ENCODE assay signal across 9 cellular contexts in genomic region chr5:147391781-147392180, GRCh38.
DNase-seq lines count a peak whose midpoint lies in the region; ATAC-seq, FAIRE-seq and TF ChIP-seq lines count a peak whose summit lies in the region.
"Had no signal": no experiment of that assay in that cellular context is flagged by ENCODE, and none has a peak within 500 bp of the region (broad histone marks: within the 10 kb centered on the region; RNA-seq: fewer than 3 reads in every experiment).

No MANE protein-coding gene starts in this region.

- RAD21 ChIA-PET in GM12878 (lab: Charles Lee; ENCODE audit: unreplicated experiment), result interaction anchor here (0.9 to 1.2 kb wide), 2 partner anchors 22 to 167 kb away, joined by 3 read pairs; no protein-coding TSS in a partner anchor

- peaks cover 0 to 3% of the 10 kb centered on the region in 2 experiments; a peak in 3 of 4 replicates for H3K27me3 ChIP-seq in GM12878 (replicated peaks in 1 of 2; ENCODE audit: control insufficient read depth in 2 of 2, insufficient read depth in 2 of 2, low read length in 1 of 2)
- H3K27me3 ChIP-seq in kidney epithelial cell (ENCODE audit: control insufficient read depth, insufficient read depth, low read length), result no peaks in the 10 kb centered on the region

- POLR2A ChIA-PET in GM12878 (lab: Charles Lee), result interaction anchor here (0.8 kb wide), 1 partner anchor 71 kb away, joined by 3 read pairs; no protein-coding TSS in a partner anchor

- CTCF ChIA-PET in GM12878 (lab: Yijun Ruan, JAX), result interaction anchor here (0.8 to 4.9 kb wide), 11 partner anchors 11 to 203 kb away, joined by 3 to 34 read pairs (median 4); no protein-coding TSS in a partner anchor

- TF ChIP-seq POLR2A in GM12878 (IDR thresholded peaks at IDR 0.05; ENCODE audit: low read depth, low read length), result no peak

- no peaks in the 10 kb centered on the region for H3K36me3 ChIP-seq in GM12878 (ENCODE audit: control insufficient read depth in 2 of 2, insufficient read depth in 2 of 2, low read length in 1 of 2)
- H3K36me3 ChIP-seq in kidney epithelial cell (ENCODE audit: control insufficient read depth, insufficient read depth, low read length), result peaks cover 5% of the 10 kb centered on the region

- H2AFZ ChIP-seq in GM12878 (ENCODE audit: control insufficient read depth, low read depth, low read length), result no peak overlapping the region

- H3K4me3 ChIP-seq in HFF-Myc (replicated peaks; ENCODE audit: low read depth, low read length) (no peak overlapping the region), GM12878 (no peak overlapping the region), kidney epithelial cell (ENCODE audit: low read depth, low read length) (no peak overlapping the region)

- intact Hi-C loops in GM12878 (cut with micrococcal nuclease; ENCODE audit: unreplicated experiment), result loop anchor here (5.0 kb wide), 1 partner anchor 169 kb away; no protein-coding TSS in a partner anchor

- peak; percentile 40 for TF ChIP-seq RAD21 in GM12878 (IDR thresholded peaks at IDR 0.05; ENCODE audit: insufficient read depth, low read depth, low read length)

- no peak overlapping the region for H3K9ac ChIP-seq in GM12878 (ENCODE audit: control insufficient read depth, insufficient read depth, low read length)

- no peak overlapping the region for H3K4me2 ChIP-seq in GM12878 (ENCODE audit: control insufficient read depth, insufficient read depth)

- BruUV-seq in GM12878 (replicated peaks; lab: Mats Ljungman, UMichigan), result no TSS peak

- H4K20me1 ChIP-seq in GM12878 (ENCODE audit: control insufficient read depth, insufficient read depth), result no peaks in the 10 kb centered on the region

- 39% methylated on average over 5 of the region's 5 CpGs for WGBS in GM12878 (ENCODE audit: insufficient coverage, insufficient replicate concordance, low lambda C conversion rate, missing lambda C conversion rate)

- no peaks in the 10 kb centered on the region for H3K9me3 ChIP-seq in GM12878 (replicated peaks; ENCODE audit: control insufficient read depth, insufficient read depth, low read length)

- ATAC-seq in GM12878, result peak; percentile 97

- no peaks in the 10 kb centered on the region for H3K79me2 ChIP-seq in GM12878 (ENCODE audit: control insufficient read depth, insufficient read depth, low read length)

- FAIRE-seq in GM12878 (lab: Jason Lieb, UNC), result no peak
- FAIRE-seq: G401.6 had no signal

- no peak for TF ChIP-seq EP300 in GM12878 (IDR thresholded peaks at IDR 0.05; ENCODE audit: borderline replicate concordance in 1 of 2, control insufficient read depth in 1 of 2, low read depth in 2 of 2, low read length in 2 of 2)

- no peak overlapping the region for H3K27ac ChIP-seq in GM12878 (ENCODE audit: control insufficient read depth, insufficient read depth)

- in situ Hi-C loops in GM12878 (cut with MboI), result no loop called here

- DNase-seq in NCI-H748 (lab: John Stamatoyannopoulos, UW; ENCODE audit: unreplicated experiment) (peak; percentile 30), NCI-H748 treated with DMSO at 0.1 percent for 48 hours (lab: John Stamatoyannopoulos, UW) (no peak), HFF-Myc (ENCODE audit: extremely low read depth, low read depth) (peak; percentile 44), Kasumi-1 (lab: John Stamatoyannopoulos, UW) (peak; percentile 75 to 82), GM12878 (ENCODE audit: low read depth, low spot score) (no peak), kidney epithelial cell (ENCODE audit: low read depth) (peak; percentile 65), GM19240 (ENCODE audit: insufficient read length, low spot score) (no peak)
- DNase-seq in activated naive CD4-positive, alpha-beta T cell treated with anti-CD3 and anti-CD28 coated beads, Interleukin-2, amount 50 U/mL, for 16 hours, result no peak

- peak; percentile 46 for TF ChIP-seq CTCF in HFF-Myc (IDR thresholded peaks at IDR 0.05; ENCODE audit: low read depth, low read length, missing control alignments)
- peak; percentile 45 to 59 (median 53); a peak in 5 of 6 replicates for TF ChIP-seq CTCF in GM12878 (IDR thresholded peaks at IDR 0.05 in 2 of 3, conservative IDR thresholded peaks at IDR 0.05 in 1 of 3; ENCODE audit: control insufficient read depth in 2 of 3, extremely low read depth in 1 of 3, insufficient read depth in 1 of 3, low read depth in 3 of 3, low read length in 3 of 3)
- peak; percentile 60 for TF ChIP-seq CTCF in kidney epithelial cell (IDR thresholded peaks at IDR 0.05; ENCODE audit: insufficient read depth, low read length, poor library complexity, severe bottlenecking)

- SMC1A ChIA-PET in GM12878 (lab: Charles Lee; ENCODE audit: uncharacterized antibody, unreplicated experiment), result interaction anchor here (0.6 to 3.3 kb wide), 7 partner anchors 9 to 294 kb away, joined by 3 to 11 read pairs (median 4); no protein-coding TSS in a partner anchor

- H3K4me1 ChIP-seq in GM12878 (ENCODE audit: control insufficient read depth, insufficient read depth, low read length), result no peaks in the 10 kb centered on the region

TF ChIP-seq in GM12878, 131 proteins besides CTCF, POLR2A, EP300 and RAD21:
- TF ChIP-seq SMC3 (IDR thresholded peaks at IDR 0.05; ENCODE audit: borderline replicate concordance, low read length) (peak; percentile 41; the same call in 1 of the 2 replicates), HCFC1 (IDR thresholded peaks at IDR 0.05; ENCODE audit: low read length) (no peak)

Comparison
In these comparisons a context has a peak if more than half of its experiments do, and no peak if none do; other contexts are left out.
1. DNase-seq: peak in NCI-H748 (single experiment), HFF-Myc (single experiment), Kasumi-1 (2 of 2) and kidney epithelial cell (single experiment); none in NCI-H748 treated with DMSO at 0.1 percent for 48 hours (single experiment), GM12878 (single experiment), GM19240 (single experiment) and activated naive CD4-positive, alpha-beta T cell treated with anti-CD3 and anti-CD28 coated beads, Interleukin-2, amount 50 U/mL, for 16 hours (single experiment).
2. Peak in every context shown above with its lines, with median percentiles within 50 percentile points of each other: CTCF ChIP-seq.